ENCODE assay signal across 8 cellular contexts in the genomic region with DNA sequence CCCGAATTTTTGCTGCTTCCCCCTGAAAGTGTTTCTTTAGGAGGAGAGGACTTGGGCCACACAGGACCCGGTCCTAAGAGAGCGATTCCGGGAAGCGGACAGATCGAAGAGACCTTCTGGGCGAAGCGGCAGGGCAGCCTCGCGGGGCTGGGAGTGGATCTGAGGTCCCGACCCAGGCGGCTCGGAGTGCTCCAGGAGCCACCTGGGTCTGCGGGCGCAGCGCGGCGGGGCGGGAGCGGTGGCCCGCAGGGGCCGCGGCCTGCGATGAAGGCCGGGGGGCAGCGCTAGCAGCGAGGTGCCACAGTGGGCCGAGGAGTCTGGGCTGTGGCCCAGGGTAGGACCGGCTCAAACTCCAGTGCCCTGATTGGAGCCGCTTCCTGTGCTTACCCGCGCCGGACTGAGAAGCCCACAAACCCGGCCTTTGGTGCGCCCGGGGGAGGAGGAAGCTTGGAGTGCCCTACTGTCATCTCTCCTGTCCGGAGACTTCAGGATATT. TPM values are rescaled to one million over a fixed set of nuclear protein-coding genes. Genes with fewer than 3 reads are reported as not detected.
DNase-seq lines count a peak whose midpoint lies in the region; ATAC-seq and TF ChIP-seq lines count a peak whose summit lies in the region.

No MANE protein-coding gene starts in this region.

- H3K27ac ChIP-seq in CD8-positive, alpha-beta T cell (ENCODE audit: low read depth, low read length) = no peak overlapping the region
- no peak overlapping the region for H3K27ac ChIP-seq in osteoblast (ENCODE audit: low read depth, low read length)
- H3K27ac ChIP-seq in OCI-LY7 (ENCODE audit: low read depth, low read length, poor library complexity, severe bottlenecking) = no peak overlapping the region

- CTCF ChIA-PET in CD8-positive, alpha-beta T cell (lab: Charles Lee) = interaction anchor here (1.9 kb wide), 1 partner anchor 24 kb away, joined by 6 read pairs; no protein-coding TSS in a partner anchor
- CTCF ChIA-PET in activated CD4-positive, alpha-beta memory T cell treated with anti-CD3 and anti-CD28 coated beads, Interleukin-2, amount 10 ng/mL, durations not matched to agents 7 days and 5 days (lab: Charles Lee) = interaction anchor here (0.6 kb wide), 1 partner anchor 329 kb away, joined by 3 read pairs; no protein-coding TSS in a partner anchor
- CTCF ChIA-PET in OCI-LY7 (lab: Charles Lee; ENCODE audit: unreplicated experiment) = no interaction called here

- peaks cover 19% of the 10 kb centered on the region for H3K27me3 ChIP-seq in CD8-positive, alpha-beta T cell (ENCODE audit: insufficient read depth, low read length)
- peaks cover 28% of the 10 kb centered on the region for H3K27me3 ChIP-seq in osteoblast (ENCODE audit: insufficient read depth, low read length)

- H3K4me1 Mint-ChIP-seq in CD8-positive, alpha-beta T cell (ENCODE audit: low read depth) = peaks cover 25% of the 10 kb centered on the region
- H3K4me1 Mint-ChIP-seq in activated CD4-positive, alpha-beta memory T cell treated with anti-CD3 and anti-CD28 coated beads, Interleukin-2, amount 10 ng/mL, durations not matched to agents 7 days and 5 days = peaks cover 20% of the 10 kb centered on the region

- H3K4me1 ChIP-seq in CD8-positive, alpha-beta T cell (ENCODE audit: insufficient read depth, low read length) = peaks cover 18% of the 10 kb centered on the region
- H3K4me1 ChIP-seq in osteoblast (ENCODE audit: insufficient read depth, low read length) (peaks cover 20% of the 10 kb centered on the region), OCI-LY7 (ENCODE audit: insufficient read depth, low read length, poor library complexity, severe bottlenecking) (no peaks in the 10 kb centered on the region)

- H3K36me3 ChIP-seq in CD8-positive, alpha-beta T cell (ENCODE audit: insufficient read depth, low read length) = no peaks in the 10 kb centered on the region
- H3K36me3 ChIP-seq in osteoblast (ENCODE audit: insufficient read depth, low read length) (no peaks in the 10 kb centered on the region), OCI-LY7 (ENCODE audit: insufficient read depth, low read length) (no peaks in the 10 kb centered on the region)

- DNase-seq in CD8-positive, alpha-beta T cell = no peak
- DNase-seq in activated CD4-positive, alpha-beta memory T cell treated with anti-CD3 and anti-CD28 coated beads, Interleukin-2, amount 10 ng/mL, durations not matched to agents 7 days and 5 days = no peak
- DNase-seq in head of caudate nucleus (peak in 30 of 42 donors; percentile 17 to 64 (median 38)), osteoblast (ENCODE audit: insufficient read length, low spot score, missing footprints) (peak; percentile 90), middle frontal gyrus (ENCODE audit: extremely low spot score, low spot score) (no peak), GM19240 (ENCODE audit: insufficient read length, low spot score) (no peak), OCI-LY7 (ENCODE audit: low spot score) (no peak)

- TF ChIP-seq CTCF in CD8-positive, alpha-beta T cell (IDR thresholded peaks at IDR 0.05) = no peak
- TF ChIP-seq CTCF in osteoblast (IDR thresholded peaks at IDR 0.05; ENCODE audit: extremely low read depth, low read depth, low read length) (no peak), OCI-LY7 (conservative IDR thresholded peaks at IDR 0.05; ENCODE audit: low read length) (no peak)

- H3K36me3 Mint-ChIP-seq in CD8-positive, alpha-beta T cell = no peaks in the 10 kb centered on the region
- H3K36me3 Mint-ChIP-seq in activated CD4-positive, alpha-beta memory T cell treated with anti-CD3 and anti-CD28 coated beads, Interleukin-2, amount 10 ng/mL, durations not matched to agents 7 days and 5 days (ENCODE audit: low read depth) = peaks cover 4% of the 10 kb centered on the region

- H2AFZ ChIP-seq in osteoblast (ENCODE audit: low read length) (peak overlapping the region; percentile 88), OCI-LY7 (ENCODE audit: low read length) (no peak overlapping the region)

- H3K27ac Mint-ChIP-seq in CD8-positive, alpha-beta T cell = no peak overlapping the region
- no peak overlapping the region for H3K27ac Mint-ChIP-seq in activated CD4-positive, alpha-beta memory T cell treated with anti-CD3 and anti-CD28 coated beads, Interleukin-2, amount 10 ng/mL, durations not matched to agents 7 days and 5 days

- H3K4me2 ChIP-seq in osteoblast (ENCODE audit: insufficient read depth, low read length) (peak overlapping the region; percentile 85), OCI-LY7 (ENCODE audit: low read length) (no peak overlapping the region)

- peaks cover 67% of the 10 kb centered on the region for H3K27me3 Mint-ChIP-seq in CD8-positive, alpha-beta T cell (ENCODE audit: low read depth)
- peaks cover 75% of the 10 kb centered on the region for H3K27me3 Mint-ChIP-seq in activated CD4-positive, alpha-beta memory T cell treated with anti-CD3 and anti-CD28 coated beads, Interleukin-2, amount 10 ng/mL, durations not matched to agents 7 days and 5 days

- no peaks in the 10 kb centered on the region for H3K9me2 ChIP-seq in OCI-LY7 (ENCODE audit: insufficient read depth, low read length)

- no peaks in the 10 kb centered on the region for H3K9me3 Mint-ChIP-seq in CD8-positive, alpha-beta T cell
- no peaks in the 10 kb centered on the region for H3K9me3 Mint-ChIP-seq in activated CD4-positive, alpha-beta memory T cell treated with anti-CD3 and anti-CD28 coated beads, Interleukin-2, amount 10 ng/mL, durations not matched to agents 7 days and 5 days

- BruUV-seq in OCI-LY7 (replicated peaks; lab: Mats Ljungman, UMichigan) = no TSS peak

- H3K79me2 ChIP-seq in osteoblast (ENCODE audit: insufficient read depth, low read length) (no peaks in the 10 kb centered on the region), OCI-LY7 (ENCODE audit: insufficient read depth, low read depth, low read length) (no peaks in the 10 kb centered on the region)

- no peak for ATAC-seq in CD8-positive, alpha-beta T cell
- no peak for ATAC-seq in HG03521 (IDR thresholded peaks at IDR 0.05; ENCODE audit: unreplicated experiment)

- POLR2A ChIA-PET in CD8-positive, alpha-beta T cell (lab: Charles Lee) = no interaction called here
- POLR2A ChIA-PET in activated CD4-positive, alpha-beta memory T cell treated with anti-CD3 and anti-CD28 coated beads, Interleukin-2, amount 10 ng/mL, durations not matched to agents 7 days and 5 days (lab: Charles Lee) = no interaction called here
- POLR2A ChIA-PET in OCI-LY7 (lab: Charles Lee) = no interaction called here

- peak overlapping the region; percentile 86 for H3K4me3 Mint-ChIP-seq in CD8-positive, alpha-beta T cell
- peak overlapping the region; percentile 63 for H3K4me3 Mint-ChIP-seq in activated CD4-positive, alpha-beta memory T cell treated with anti-CD3 and anti-CD28 coated beads, Interleukin-2, amount 10 ng/mL, durations not matched to agents 7 days and 5 days

- H3K4me3 ChIP-seq in CD8-positive, alpha-beta T cell (ENCODE audit: low read depth, low read length) = peak overlapping the region; percentile 45
- H3K4me3 ChIP-seq in osteoblast (ENCODE audit: insufficient read depth, low read length) (peak overlapping the region; percentile 73), OCI-LY7 (ENCODE audit: low read depth, low read length, poor library complexity, severe bottlenecking) (no peak overlapping the region)

- H3K9me3 ChIP-seq in CD8-positive, alpha-beta T cell (ENCODE audit: low read length) = no peaks in the 10 kb centered on the region
- H3K9me3 ChIP-seq in osteoblast (ENCODE audit: low read depth, low read length) = no peaks in the 10 kb centered on the region
- H3K9me3 ChIP-seq in OCI-LY7 (ENCODE audit: low read length) = no peaks in the 10 kb centered on the region

- H4K20me1 ChIP-seq in osteoblast (ENCODE audit: insufficient read depth, low read length) (no peaks in the 10 kb centered on the region), OCI-LY7 (ENCODE audit: insufficient read depth, low read length) (no peaks in the 10 kb centered on the region)

- intact Hi-C loops in CD8-positive, alpha-beta T cell (cut with DNase I, micrococcal nuclease) = no loop called here
- intact Hi-C loops in head of caudate nucleus (cut with DNase I) (loop anchor here (5.0 to 10.0 kb wide), 2 partner anchors 181 to 238 kb away; no protein-coding TSS in a partner anchor), OCI-LY7 (cut with micrococcal nuclease; ENCODE audit: unreplicated experiment) (no loop called here)

RNA-seq across cellular contexts. Expression of gene PKNOX2, which starts 1.8 kb away (rescaled TPM):
- total RNA-seq in CD8-positive, alpha-beta T cell = not detected
- not detected for total RNA-seq in activated CD4-positive, alpha-beta memory T cell treated with anti-CD3 and anti-CD28 coated beads, Interleukin-2, amount 10 ng/mL, durations not matched to agents 7 days and 5 days
- total RNA-seq in osteoblast (under 0.01 and 1.2 TPM in 2 replicates), OCI-LY7 (2022) (not detected in 2 replicates)
- not detected in 2 replicates for total RNA-seq in OCI-LY7 (2014; rRNA removed; shearing (Covaris generic))

RNA-seq across cellular contexts. Expression of gene TMEM218, which starts 55.0 kb away (rescaled TPM):
- total RNA-seq in CD8-positive, alpha-beta T cell = 1 to 10 TPM; 2.5 to 3.4 TPM
- total RNA-seq in activated CD4-positive, alpha-beta memory T cell treated with anti-CD3 and anti-CD28 coated beads, Interleukin-2, amount 10 ng/mL, durations not matched to agents 7 days and 5 days = 10 to 100 TPM; 13.7 to 15.6 TPM
- total RNA-seq in osteoblast (22.1 and 30.0 TPM in 2 replicates), OCI-LY7 (2022) (24.4 and 25.4 TPM in 2 replicates)
- total RNA-seq in OCI-LY7 (2014; rRNA removed; shearing (Covaris generic)) = 19.6 and 28.1 TPM in 2 replicates

Comparison
In these comparisons a context has a peak if more than half of its experiments do, and no peak if none do; other contexts are left out.
1. DNase-seq: peak in head of caudate nucleus (30 of 42) and osteoblast (single experiment); none in CD8-positive, alpha-beta T cell (0 of 7), activated CD4-positive, alpha-beta memory T cell treated with anti-CD3 and anti-CD28 coated beads, Interleukin-2, amount 10 ng/mL, durations not matched to agents 7 days and 5 days (single experiment), middle frontal gyrus (single experiment), GM19240 (single experiment) and OCI-LY7 (single experiment).